In the genomic region with DNA sequence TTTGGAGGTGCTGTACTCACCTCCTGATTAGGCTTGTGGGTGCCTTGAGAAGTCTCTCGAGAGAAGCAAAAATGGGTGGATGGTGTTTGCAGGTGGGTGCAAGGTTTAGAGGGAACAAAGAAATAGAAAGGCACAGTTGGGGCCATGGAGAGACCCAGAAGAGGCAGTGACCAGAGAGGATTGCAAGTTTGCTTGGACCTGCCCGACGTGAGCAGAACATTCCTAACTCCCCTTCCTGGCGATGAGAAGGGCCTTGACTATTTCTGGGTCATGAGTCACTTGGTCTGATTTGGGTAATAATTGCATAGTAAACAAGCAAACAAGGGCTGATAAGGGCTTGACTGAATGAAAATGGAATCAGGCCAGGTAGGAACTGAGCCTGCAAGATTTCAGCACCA, we compare ENCODE assay signal across 10 cellular contexts. TPM values are rescaled to one million over a fixed set of nuclear protein-coding genes. Genes with fewer than 3 reads are reported as not detected.
DNase-seq lines count a peak whose midpoint lies in the region; ATAC-seq and TF ChIP-seq lines count a peak whose summit lies in the region.
"Had no signal": no experiment of that assay in that cellular context is flagged by ENCODE, and none has a peak within 500 bp of the region (broad histone marks: within the 10 kb centered on the region; RNA-seq: fewer than 3 reads in every experiment).

No MANE protein-coding gene starts in this region.

- H3K36me3 ChIP-seq in endodermal cell (ENCODE audit: control insufficient read depth, insufficient read depth, low read length) = no peaks in the 10 kb centered on the region

- no peak overlapping the region for H3K27ac ChIP-seq in endodermal cell (ENCODE audit: low read depth, low read length)

- POLR2A ChIA-PET in naive thymus-derived CD8-positive, alpha-beta T cell (lab: Charles Lee) = no interaction called here

- peaks cover 5% of the 10 kb centered on the region for H3K27me3 Mint-ChIP-seq in endodermal cell (ENCODE audit: insufficient read depth)
- peaks cover 0 to 5% (median 4%) of the 10 kb centered on the region in 5 donors for H3K27me3 Mint-ChIP-seq in naive thymus-derived CD8-positive, alpha-beta T cell

- TF ChIP-seq CTCF in endodermal cell (conservative IDR thresholded peaks at IDR 0.05) = no peak
- no peak for TF ChIP-seq CTCF in omental fat pad (IDR thresholded peaks at IDR 0.05)

- H3K27ac Mint-ChIP-seq in endodermal cell = peak overlapping the region; percentile 64
- H3K27ac Mint-ChIP-seq in naive thymus-derived CD8-positive, alpha-beta T cell = peak overlapping the region in 2 of 10 donors; percentile 5 to 17

- WGBS in endodermal cell (ENCODE audit: insufficient coverage in 1 of 2, insufficient read length in 1 of 2), 2 experiments = 68 to 86% methylated on average over 1 to 4 of the region's 4 CpGs

- no peaks in the 10 kb centered on the region for H3K4me1 ChIP-seq in endodermal cell (ENCODE audit: control insufficient read depth, insufficient read depth, low read length)

- no peak overlapping the region for H3K4me3 Mint-ChIP-seq in endodermal cell
- H3K4me3 Mint-ChIP-seq in naive thymus-derived CD8-positive, alpha-beta T cell = no peak overlapping the region
- H3K4me3 Mint-ChIP-seq: neural crest cell had no signal

- ATAC-seq in omental fat pad (ENCODE audit: low FRiP score) = peak; percentile 68
- no peak for ATAC-seq in naive thymus-derived CD8-positive, alpha-beta T cell

- H3K9me3 ChIP-seq in endodermal cell (ENCODE audit: control insufficient read depth, low read length) = no peaks in the 10 kb centered on the region

- H3K9me3 Mint-ChIP-seq in endodermal cell = no peaks in the 10 kb centered on the region
- peaks cover 0 to 1% (median 0%) of the 10 kb centered on the region in 9 donors for H3K9me3 Mint-ChIP-seq in naive thymus-derived CD8-positive, alpha-beta T cell
- H3K9me3 Mint-ChIP-seq: neural crest cell had no signal

- H3K36me3 Mint-ChIP-seq in endodermal cell (ENCODE audit: low read depth) = no peaks in the 10 kb centered on the region
- no peaks in the 10 kb centered on the region for H3K36me3 Mint-ChIP-seq in naive thymus-derived CD8-positive, alpha-beta T cell

- no peak overlapping the region for H3K9ac ChIP-seq in endodermal cell (ENCODE audit: extremely low read depth, low read length, poor library complexity, severe bottlenecking)

- peaks cover 43% of the 10 kb centered on the region for H3K4me1 Mint-ChIP-seq in endodermal cell
- peaks cover 4 to 8% (median 7%) of the 10 kb centered on the region in 4 donors for H3K4me1 Mint-ChIP-seq in naive thymus-derived CD8-positive, alpha-beta T cell
- H3K4me1 Mint-ChIP-seq: neural crest cell had no signal

- no peak overlapping the region for H3K4me3 ChIP-seq in endodermal cell (ENCODE audit: low read length)

- DNase-seq in ELF-1 (ENCODE audit: low read depth, low spot score) (peak; percentile 14), NCI-H2196 treated with DMSO at 0.1 percent for 48 hours (lab: John Stamatoyannopoulos, UW; ENCODE audit: unreplicated experiment) (peak; percentile 19), endodermal cell (no peak), omental fat pad (ENCODE audit: low spot score) (no peak), activated gamma-delta T cell treated with Interleukin-2 at 50 U/mL for 16 hours (no peak), NAMALWA (ENCODE audit: low spot score) (no peak)
- no peak for DNase-seq in naive thymus-derived CD8-positive, alpha-beta T cell
- no peak for DNase-seq in activated T-cell treated with anti-CD3 and anti-CD28 coated beads, Interleukin-2, amount 50 U/mL, for 1 hour
- DNase-seq: NCI-H446 had no signal

- no peaks in the 10 kb centered on the region for H3K27me3 ChIP-seq in endodermal cell (ENCODE audit: control insufficient read depth, insufficient read depth, low read length, poor library complexity, severe bottlenecking)

RNA-seq across cellular contexts. Expression of gene CTSH, which starts 7.0 kb away (rescaled TPM):
- total RNA-seq in endodermal cell (100 to 1,000 TPM in 1 of 2 donors, 10 to 100 TPM in 1; 61.9 to 101 TPM), omental fat pad (100 to 1,000 TPM; 110 to 351 (median 203) TPM)
- 24.6 TPM for polyA plus RNA-seq in endodermal cell (2013, experiment 1 of 2)
- polyA plus RNA-seq in endodermal cell (2013, experiment 2 of 2) = 21.8 TPM
- 1 to 10 TPM; 6.5 to 7.9 TPM for total RNA-seq in naive thymus-derived CD8-positive, alpha-beta T cell
- polyA plus RNA-seq in naive thymus-derived CD8-positive, alpha-beta T cell = 1 to 10 TPM; 3.6 to 5.8 (median 4.7) TPM

Comparison
In these comparisons a context has a peak if more than half of its experiments do, and no peak if none do; other contexts are left out.
1. DNase-seq: peak in ELF-1 (single experiment) and NCI-H2196 treated with DMSO at 0.1 percent for 48 hours (single experiment); none in endodermal cell (single experiment), omental fat pad (single experiment), naive thymus-derived CD8-positive, alpha-beta T cell (0 of 10), activated gamma-delta T cell treated with Interleukin-2 at 50 U/mL for 16 hours (single experiment), NAMALWA (single experiment) and activated T-cell treated with anti-CD3 and anti-CD28 coated beads, Interleukin-2, amount 50 U/mL, for 1 hour (single experiment).
2. RNA of gene CTSH, which starts 7.0 kb away (total RNA-seq): 110 to 351 TPM in omental fat pad and 61.9 to 101 TPM in endodermal cell; 6.5 to 7.9 TPM in naive thymus-derived CD8-positive, alpha-beta T cell; every median in the first group is over 4 times any median in the second.